Comparison of ENCODE assay signal across 12 cellular contexts in genomic region chr20:63884506-63885263, GRCh38. TPM values are rescaled to one million over a fixed set of nuclear protein-coding genes. Genes with fewer than 3 reads are reported as not detected.
DNase-seq lines count a peak whose midpoint lies in the region; ATAC-seq and TF ChIP-seq lines count a peak whose summit lies in the region.
"Had no signal": no experiment of that assay in that cellular context is flagged by ENCODE, and none has a peak within 500 bp of the region (broad histone marks: within the 10 kb centered on the region; RNA-seq: fewer than 3 reads in every experiment).

No MANE protein-coding gene starts in this region.

- peaks cover 10% of the 10 kb centered on the region for H3K36me3 Mint-ChIP-seq in activated naive CD8-positive, alpha-beta T cell treated with anti-CD3 and anti-CD28 coated beads, Interleukin-2, amount 50 U/mL, for 24 hours (ENCODE audit: low read depth)
- H3K36me3 Mint-ChIP-seq in natural killer cell: no peaks in the 10 kb centered on the region

- ATAC-seq in activated naive CD8-positive, alpha-beta T cell treated with anti-CD3 and anti-CD28 coated beads, Interleukin-2, amount 50 U/mL, for 24 hours: peak; percentile 33
- ATAC-seq in natural killer cell (peak in 2 of 3 donors; percentile 58 to 71), GM18498 (IDR thresholded peaks at IDR 0.05; ENCODE audit: unreplicated experiment) (no peak)

- no peak overlapping the region for H3K27ac Mint-ChIP-seq in activated naive CD8-positive, alpha-beta T cell treated with anti-CD3 and anti-CD28 coated beads, Interleukin-2, amount 50 U/mL, for 24 hours
- H3K27ac Mint-ChIP-seq in natural killer cell: peak overlapping the region in 1 of 2 donors; percentile 45

- H3K27me3 Mint-ChIP-seq in activated naive CD8-positive, alpha-beta T cell treated with anti-CD3 and anti-CD28 coated beads, Interleukin-2, amount 50 U/mL, for 24 hours: no peaks in the 10 kb centered on the region
- no peaks in the 10 kb centered on the region for H3K27me3 Mint-ChIP-seq in natural killer cell (ENCODE audit: low read depth in 2 of 2)
- H3K27me3 Mint-ChIP-seq: dendritic cell treated with granulocyte-macrophage colony-stimulating factor and Interleukin-4, amounts not matched to agents 40 ng/mL and 50 ng/mL, for 4 days had no signal

- no peaks in the 10 kb centered on the region for H3K9me3 Mint-ChIP-seq in activated naive CD8-positive, alpha-beta T cell treated with anti-CD3 and anti-CD28 coated beads, Interleukin-2, amount 50 U/mL, for 24 hours
- H3K9me3 Mint-ChIP-seq in natural killer cell: no peaks in the 10 kb centered on the region
- H3K9me3 Mint-ChIP-seq: dendritic cell treated with granulocyte-macrophage colony-stimulating factor and Interleukin-4, amounts not matched to agents 40 ng/mL and 50 ng/mL, for 4 days had no signal

- DNase-seq in GM13977 (ENCODE audit: low spot score): peak; percentile 78
- no peak for DNase-seq in activated naive CD8-positive, alpha-beta T cell treated with anti-CD3 and anti-CD28 coated beads, Interleukin-2, amount 50 U/mL, for 24 hours
- no peak for DNase-seq in natural killer cell
- DNase-seq in HUDEP-2 (lab: John Stamatoyannopoulos, UW; ENCODE audit: unreplicated experiment in 76 of 76): no peak
- DNase-seq in LoVo (ENCODE audit: low spot score): no peak
- DNase-seq: NCI-H2171; NK-92 treated with Interleukin-12 subunit alpha and Interleukin-12 subunit beta, amount 100 ng/mL, for 24 hours had no signal

- TF ChIP-seq CTCF in GM13977 (IDR thresholded peaks at IDR 0.05; ENCODE audit: extremely low read depth, insufficient read depth, missing control alignments) (no peak), natural killer cell (IDR thresholded peaks at IDR 0.05) (no peak)

- H3K4me1 Mint-ChIP-seq in activated naive CD8-positive, alpha-beta T cell treated with anti-CD3 and anti-CD28 coated beads, Interleukin-2, amount 50 U/mL, for 24 hours: peaks cover 9% of the 10 kb centered on the region
- H3K4me1 Mint-ChIP-seq in natural killer cell: peaks cover 4 to 12% of the 10 kb centered on the region in 2 donors

- intact Hi-C loops in natural killer cell (cut with micrococcal nuclease): no loop called here

- in situ Hi-C loops in GM13977 (cut with MboI; ENCODE audit: low pct_unique_long_range_greater_than_20kb, low sequenced_read_pairs, unreplicated experiment): no loop called here

- no peak overlapping the region for H3K4me3 Mint-ChIP-seq in activated naive CD8-positive, alpha-beta T cell treated with anti-CD3 and anti-CD28 coated beads, Interleukin-2, amount 50 U/mL, for 24 hours
- no peak overlapping the region for H3K4me3 Mint-ChIP-seq in natural killer cell
- H3K4me3 Mint-ChIP-seq: dendritic cell treated with granulocyte-macrophage colony-stimulating factor and Interleukin-4, amounts not matched to agents 40 ng/mL and 50 ng/mL, for 4 days had no signal

RNA-seq across cellular contexts. Expression of gene DNAJC5, which starts 10.2 kb away (rescaled TPM):
- total RNA-seq in natural killer cell: 10 to 100 TPM; 27.5 to 45.1 (median 42.8) TPM

RNA-seq across cellular contexts. Expression of gene TPD52L2, which starts 19.6 kb away (rescaled TPM):
- 10 to 100 TPM; 36.8 to 47.2 (median 45.1) TPM for total RNA-seq in natural killer cell

RNA-seq across cellular contexts. Expression of gene ABHD16B, which starts 23.4 kb away (rescaled TPM):
- not detected for total RNA-seq in natural killer cell
- total RNA-seq: adrenal gland, H1, mucosa of gallbladder had no signal

RNA-seq across cellular contexts. Expression of gene ZBTB46, which starts 53.6 kb away (rescaled TPM):
- total RNA-seq in natural killer cell: 1 to 10 TPM; 1.1 TPM
